ENCODE assay signal across 1 cellular context in genomic region chr7:50448823-50449222, GRCh38.
TF ChIP-seq lines count a peak whose summit lies in the region.

No MANE protein-coding gene starts in this region.

TF ChIP-seq in GM12878, 131 proteins besides CTCF, POLR2A, EP300 and RAD21 (continued from another document and continues in another):
- TF ChIP-seq RELB (IDR thresholded peaks at IDR 0.05; ENCODE audit: low read depth) (0 out of 2 replicates have a peak, but pooled peaks have one; percentile 22), SUZ12 (IDR thresholded peaks at IDR 0.05; ENCODE audit: unreplicated experiment) (no peak), TCF7 (IDR thresholded peaks at IDR 0.05; ENCODE audit: borderline replicate concordance) (peak; percentile 63; the same call in 1 of the 2 replicates), CREM (IDR thresholded peaks at IDR 0.05; ENCODE audit: low read depth) (peak; percentile 45; the same call in 1 of the 2 replicates), RFX5 (IDR thresholded peaks at IDR 0.05; ENCODE audit: low read depth, low read length) (no peak), GABPA (IDR thresholded peaks at IDR 0.05; ENCODE audit: low read depth) (no peak), CBX5 (IDR thresholded peaks at IDR 0.05; ENCODE audit: low read depth) (no peak), MYB (IDR thresholded peaks at IDR 0.05; ENCODE audit: borderline replicate concordance, low read depth, low read length) (no peak), SIN3A (IDR thresholded peaks at IDR 0.05; ENCODE audit: low read depth, low read length) (no peak), ZBTB11 (CRISPR knock-in tag; IDR thresholded peaks at IDR 0.05) (no peak), CEBPZ (IDR thresholded peaks at IDR 0.05; ENCODE audit: low read depth, low read length) (no peak), NR2F1 (conservative IDR thresholded peaks at IDR 0.05) (peak; percentile 79), CEBPB (IDR thresholded peaks at IDR 0.05; ENCODE audit: borderline replicate concordance in 1 of 2, low read depth in 2 of 2, low read length in 2 of 2) (no peak), NFIC (IDR thresholded peaks at IDR 0.05; ENCODE audit: low read depth, low read length) (peak; percentile 91), ZBTB33 (IDR thresholded peaks at IDR 0.05) (no peak), SREBF2 (IDR thresholded peaks at IDR 0.05; ENCODE audit: low read length) (no peak), BACH1 (IDR thresholded peaks at IDR 0.05; ENCODE audit: borderline replicate concordance) (no peak), ETV6 (conservative IDR thresholded peaks at IDR 0.05 in 1 of 2, IDR thresholded peaks at IDR 0.05 in 1 of 2; ENCODE audit: borderline replicate concordance in 1 of 2, low read depth in 1 of 2) (no peak), PML (IDR thresholded peaks at IDR 0.05; ENCODE audit: low read length) (0 out of 2 replicates have a peak, but pooled peaks have one; percentile 28), ZNF592 (IDR thresholded peaks at IDR 0.05) (no peak), NFYA (IDR thresholded peaks at IDR 0.05; ENCODE audit: borderline replicate concordance, low read depth, low read length) (no peak), ATF7 (IDR thresholded peaks at IDR 0.05; ENCODE audit: low read depth) (peak; percentile 15; the same call in 1 of the 2 replicates), HDAC2 (IDR thresholded peaks at IDR 0.05) (no peak), TCF3 (IDR thresholded peaks at IDR 0.05; ENCODE audit: borderline replicate concordance, insufficient read depth, low read depth, low read length) (no peak), HCFC1 (IDR thresholded peaks at IDR 0.05; ENCODE audit: low read length) (no peak), MTA3 (IDR thresholded peaks at IDR 0.05; ENCODE audit: borderline replicate concordance, low read length) (no peak), IRF3 (IDR thresholded peaks at IDR 0.05) (no peak), SMAD1 (IDR thresholded peaks at IDR 0.05; ENCODE audit: low read depth, partially characterized antibody) (no peak), BRCA1 (IDR thresholded peaks at IDR 0.05; ENCODE audit: low read depth, low read length) (no peak), E2F8 (IDR thresholded peaks at IDR 0.05; ENCODE audit: low read depth, partially characterized antibody) (no peak), NFXL1 (IDR thresholded peaks at IDR 0.05; ENCODE audit: borderline replicate concordance) (no peak), IRF4 (IDR thresholded peaks at IDR 0.05; ENCODE audit: low read depth, low read length) (peak; percentile 54), EED (IDR thresholded peaks at IDR 0.05; ENCODE audit: low read depth) (no peak), BCL3 (IDR thresholded peaks at IDR 0.05; ENCODE audit: borderline replicate concordance, insufficient read depth, low read depth, low read length, poor library complexity, severe bottlenecking) (no peak), NBN (IDR thresholded peaks at IDR 0.05) (no peak), MYC (IDR thresholded peaks at IDR 0.05; ENCODE audit: insufficient read depth, insufficient read length, insufficient replicate concordance, low read length, severe bottlenecking) (no peak), NR2C1 (IDR thresholded peaks at IDR 0.05) (no peak), SRF (IDR thresholded peaks at IDR 0.05; ENCODE audit: low read depth in 2 of 2, low read length in 2 of 2) (no peak; a peak in 1 of 4 replicates), ZNF217 (IDR thresholded peaks at IDR 0.05) (peak; percentile 48; the same call in 1 of the 2 replicates), HDGF (IDR thresholded peaks at IDR 0.05) (no peak), BHLHE40 (IDR thresholded peaks at IDR 0.05; ENCODE audit: borderline replicate concordance in 1 of 2, low read depth in 2 of 2, low read length in 1 of 2) (no peak), POU2F2 (IDR thresholded peaks at IDR 0.05; ENCODE audit: borderline replicate concordance, low read depth, low read length) (no peak), RUNX3 (IDR thresholded peaks at IDR 0.05; ENCODE audit: low read length) (peak; percentile 53; the same call in 1 of the 2 replicates), PAX5 (IDR thresholded peaks at IDR 0.05; ENCODE audit: borderline replicate concordance, low read depth, low read length) (no peak)
